In genomic region chr15:22980189-22981136, GRCh38 we compare ENCODE assay signal across 8 cellular contexts. TPM values are rescaled to one million over a fixed set of nuclear protein-coding genes. Genes with fewer than 3 reads are reported as not detected.
DNase-seq lines count a peak whose midpoint lies in the region; ATAC-seq lines count a peak whose summit lies in the region.

TSS of gene CYFIP1 (minus strand) at chr15:22980368. CDS start at chr15:22947285, 33,083 bp downstream.

- peak within 1 kb of the TSS; percentile 99 for H3K9ac ChIP-seq in ES-I3 (ENCODE audit: low read depth, low read length)

- in situ Hi-C loops in KBM-7 (cut with MboI; ENCODE audit: low pct_unique_long_range_greater_than_20kb, low sequenced_read_pairs): no loop called here

- peak; percentile 46 for ATAC-seq in GM21576 (IDR thresholded peaks at IDR 0.05; ENCODE audit: unreplicated experiment)
- peak; percentile 96 for ATAC-seq in left lobe of liver

- H3K36me3 ChIP-seq in ES-I3 (ENCODE audit: insufficient read depth, low read length): no peaks in the 10 kb centered on the region

- no peaks in the 10 kb centered on the region for H3K9me3 ChIP-seq in ES-I3 (ENCODE audit: control insufficient read depth, insufficient read depth, low read length)

- DNase-seq in KBM-7 (peak; percentile 72), T-helper 9 cell (peak; percentile 6), dermis blood vessel endothelial cell (peak; percentile 90), left lobe of liver (ENCODE audit: low spot score) (peak; percentile 88), OCI-M2 (lab: John Stamatoyannopoulos, UW; ENCODE audit: unreplicated experiment) (no peak)
- peak; percentile 19 to 20 for DNase-seq in stimulated activated CD4-positive, alpha-beta T cell treated with anti-CD3 and anti-CD28 coated beads, Interleukin-2, amount 100 ng/mL, for 48 hours

- no peaks in the 10 kb centered on the region for H3K4me1 ChIP-seq in ES-I3 (ENCODE audit: insufficient read depth, low read length)

RNA-seq across cellular contexts. Expression of gene CYFIP1, which starts in this region (rescaled TPM):
- 53.9 and 178 TPM in 2 replicates for total RNA-seq in dermis blood vessel endothelial cell
- 46.0 TPM for total RNA-seq in left lobe of liver
